Comparison of ENCODE assay signal across 17 cellular contexts in the genomic region with DNA sequence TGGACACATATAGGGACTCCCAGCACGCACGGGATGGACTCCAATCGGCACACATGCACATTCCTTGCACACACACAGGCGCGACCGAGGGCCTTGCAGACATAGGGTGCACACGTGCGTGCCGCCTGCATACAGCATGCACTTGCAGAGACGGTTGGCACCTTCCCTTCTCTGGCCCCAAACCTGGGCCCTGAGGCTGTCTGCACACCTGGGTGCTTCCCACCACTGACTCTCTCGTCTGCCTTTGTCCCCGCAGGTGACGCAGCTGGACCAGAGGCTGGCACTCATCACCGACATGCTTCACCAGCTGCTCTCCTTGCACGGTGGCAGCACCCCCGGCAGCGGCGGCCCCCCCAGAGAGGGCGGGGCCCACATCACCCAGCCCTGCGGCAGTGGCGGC.
"Had no signal": no experiment of that assay in that cellular context is flagged by ENCODE, and none has a peak within 500 bp of the region (broad histone marks: within the 10 kb centered on the region; RNA-seq: fewer than 3 reads in every experiment).

No MANE protein-coding gene starts in this region.

- ATAC-seq: activated naive CD8-positive, alpha-beta T cell treated with anti-CD3 and anti-CD28 coated beads, Interleukin-2, amount 50 U/mL, for 24 hours; activated T-helper 17 cell treated with anti-CD3 and anti-CD28 coated beads, Interleukin-2, amount 50 U/mL, for 72 hours; effector memory CD8-positive, alpha-beta T cell had no signal

- H3K9me3 ChIP-seq: breast epithelium, ovary, sigmoid colon, spleen, testis had no signal

- H3K4me1 Mint-ChIP-seq: activated naive CD8-positive, alpha-beta T cell treated with anti-CD3 and anti-CD28 coated beads, Interleukin-2, amount 50 U/mL, for 24 hours; activated T-helper 17 cell treated with anti-CD3 and anti-CD28 coated beads, Interleukin-2, amount 50 U/mL, for 72 hours had no signal

- H3K27ac ChIP-seq: breast epithelium, ovary, sigmoid colon, spleen, testis had no signal

- H3K4me1 ChIP-seq: breast epithelium, sigmoid colon, testis had no signal

- H3K36me3 ChIP-seq: breast epithelium, ovary, sigmoid colon had no signal

- H3K4me3 Mint-ChIP-seq: activated naive CD8-positive, alpha-beta T cell treated with anti-CD3 and anti-CD28 coated beads, Interleukin-2, amount 50 U/mL, for 24 hours; activated T-helper 17 cell treated with anti-CD3 and anti-CD28 coated beads, Interleukin-2, amount 50 U/mL, for 72 hours; dendritic cell treated with granulocyte-macrophage colony-stimulating factor and Interleukin-4, amounts not matched to agents 40 ng/mL and 50 ng/mL, for 4 days; effector memory CD8-positive, alpha-beta T cell; stimulated activated naive CD8-positive, alpha-beta T cell treated with anti-CD3 and anti-CD28 coated beads, Interleukin-15, amount 100 ng/mL, for 72 hours had no signal

- H3K27ac Mint-ChIP-seq: activated naive CD8-positive, alpha-beta T cell treated with anti-CD3 and anti-CD28 coated beads, Interleukin-2, amount 50 U/mL, for 24 hours; activated T-helper 17 cell treated with anti-CD3 and anti-CD28 coated beads, Interleukin-2, amount 50 U/mL, for 72 hours; dendritic cell treated with granulocyte-macrophage colony-stimulating factor and Interleukin-4, amounts not matched to agents 40 ng/mL and 50 ng/mL, for 4 days; effector memory CD8-positive, alpha-beta T cell; stimulated activated naive CD8-positive, alpha-beta T cell treated with anti-CD3 and anti-CD28 coated beads, Interleukin-15, amount 100 ng/mL, for 72 hours had no signal

- H3K4me3 ChIP-seq: breast epithelium, ovary, sigmoid colon, spleen, testis had no signal

- H3K9me3 Mint-ChIP-seq: activated naive CD8-positive, alpha-beta T cell treated with anti-CD3 and anti-CD28 coated beads, Interleukin-2, amount 50 U/mL, for 24 hours; activated T-helper 17 cell treated with anti-CD3 and anti-CD28 coated beads, Interleukin-2, amount 50 U/mL, for 72 hours; dendritic cell treated with granulocyte-macrophage colony-stimulating factor and Interleukin-4, amounts not matched to agents 40 ng/mL and 50 ng/mL, for 4 days; effector memory CD8-positive, alpha-beta T cell; stimulated activated naive CD8-positive, alpha-beta T cell treated with anti-CD3 and anti-CD28 coated beads, Interleukin-15, amount 100 ng/mL, for 72 hours had no signal

- H3K27me3 ChIP-seq: breast epithelium, ovary, sigmoid colon, spleen, testis had no signal

- H3K27me3 Mint-ChIP-seq: activated naive CD8-positive, alpha-beta T cell treated with anti-CD3 and anti-CD28 coated beads, Interleukin-2, amount 50 U/mL, for 24 hours; activated T-helper 17 cell treated with anti-CD3 and anti-CD28 coated beads, Interleukin-2, amount 50 U/mL, for 72 hours; dendritic cell treated with granulocyte-macrophage colony-stimulating factor and Interleukin-4, amounts not matched to agents 40 ng/mL and 50 ng/mL, for 4 days; effector memory CD8-positive, alpha-beta T cell; stimulated activated naive CD8-positive, alpha-beta T cell treated with anti-CD3 and anti-CD28 coated beads, Interleukin-15, amount 100 ng/mL, for 72 hours had no signal

- DNase-seq: activated CD4-positive, alpha-beta T cell treated with anti-CD3 and anti-CD28 coated beads, Interleukin-2, amount 50 U/mL, for 4 hours; activated CD4-positive, CD25-positive, alpha-beta regulatory T cell treated with anti-CD3 and anti-CD28 coated beads, Interleukin-2, amount 50 U/mL, for 72 hours; activated naive CD4-positive, alpha-beta T cell treated with Interleukin-2 at 50 U/mL for 16 hours; activated naive CD8-positive, alpha-beta T cell treated with anti-CD3 and anti-CD28 coated beads, Interleukin-2, amount 50 U/mL, for 24 hours; activated T-cell treated with anti-CD3 and anti-CD28 coated beads for 4 hours; aorta; cerebellar nuclear complex; effector memory CD8-positive, alpha-beta T cell; head of caudate nucleus; ovary; sigmoid colon; spleen; stimulated activated naive CD8-positive, alpha-beta T cell treated with anti-CD3 and anti-CD28 coated beads, Interleukin-15, amount 100 ng/mL, for 72 hours; testis had no signal
